Comparison of ENCODE assay signal across 8 cellular contexts in the genomic region with DNA sequence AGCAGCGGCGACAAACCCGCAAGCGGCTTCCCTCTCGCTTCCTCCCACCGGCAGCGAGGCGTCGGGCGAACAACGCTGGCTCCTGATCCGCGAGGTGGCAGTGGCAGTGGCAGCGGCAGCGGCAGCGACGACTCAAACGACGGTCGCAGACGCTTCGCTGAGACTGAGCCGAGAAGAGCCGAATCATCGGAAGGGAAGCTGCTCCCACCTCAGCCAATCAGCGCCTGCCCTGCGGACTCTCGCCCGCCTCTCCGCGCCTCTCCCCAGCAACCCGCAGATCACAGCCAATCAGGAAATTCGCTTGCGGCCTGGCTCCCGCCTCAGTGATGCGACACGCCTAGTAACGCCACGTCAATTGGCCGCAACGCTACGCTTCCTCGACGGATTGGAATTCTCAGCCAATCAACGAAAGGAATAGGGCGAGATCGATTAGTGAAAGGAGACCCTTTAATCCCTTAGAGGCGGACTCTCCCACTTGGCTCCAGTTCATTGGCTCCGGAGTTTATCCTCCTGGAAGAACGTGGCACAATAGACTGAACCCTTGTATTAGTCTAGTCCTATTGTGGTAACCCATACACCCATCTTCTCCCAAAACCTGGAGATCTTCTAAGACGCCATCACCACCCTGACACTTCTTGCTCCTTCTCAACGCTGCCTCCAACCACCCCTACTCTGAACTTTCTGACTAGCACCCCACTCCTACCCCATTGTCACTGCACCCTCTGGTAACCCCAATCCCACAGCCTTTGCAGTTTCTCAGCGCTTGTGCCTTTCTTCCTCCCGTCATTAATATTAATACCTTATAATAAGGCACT. TPM values are rescaled to one million over a fixed set of nuclear protein-coding genes. Genes with fewer than 3 reads are reported as not detected.
DNase-seq lines count a peak whose midpoint lies in the region; ATAC-seq and TF ChIP-seq lines count a peak whose summit lies in the region.

Gene VCP (minus strand): TSS at position 165 of the 815 bp plus-strand sequence. CDS start 272 bp downstream, outside the sequence.

- H3K27me3 ChIP-seq in BLaER1 (no peaks in the 10 kb centered on the region), layer of hippocampus (ENCODE audit: control insufficient read depth, insufficient read depth, low read length) (no peaks in the 10 kb centered on the region)

- H3K4me3 ChIP-seq in BLaER1 (peak within 1 kb of the TSS; percentile 96), coronary artery (peak within 1 kb of the TSS; percentile 96)

- peaks cover 48% of the 10 kb centered on the region for H4K20me1 ChIP-seq in BLaER1

- peak within 1 kb of the TSS; percentile 94 for H3K4me3 Mint-ChIP-seq in activated CD4-positive, alpha-beta T cell treated with anti-CD3 and anti-CD28 coated beads, Interleukin-2, amount 10 ng/mL, durations not matched to agents 7 days and 5 days

- DNase-seq in NCI-H69 (lab: John Stamatoyannopoulos, UW) = peak; percentile 99
- DNase-seq in activated CD4-positive, alpha-beta T cell treated with anti-CD3 and anti-CD28 coated beads, Interleukin-2, amount 10 ng/mL, durations not matched to agents 7 days and 5 days = peak; percentile 99
- peak; percentile 99 for DNase-seq in coronary artery (ENCODE audit: low spot score)
- peak; percentile 98 for DNase-seq in stimulated activated CD4-positive, alpha-beta T cell treated with anti-CD3 and anti-CD28 coated beads, Interleukin-1b, Interleukin-23, amount 100 ng/mL, for 48 hours

- ATAC-seq in GM19328 (IDR thresholded peaks at IDR 0.05; ENCODE audit: unreplicated experiment) = peak; percentile 81
- ATAC-seq in HG03520 (IDR thresholded peaks at IDR 0.05; ENCODE audit: unreplicated experiment) = peak; percentile 80

- H3K27ac ChIP-seq in BLaER1 (peak within 1 kb of the TSS; percentile 99), coronary artery (peak within 1 kb of the TSS; percentile 98 to 100), layer of hippocampus (ENCODE audit: low read depth, low read length) (peak within 1 kb of the TSS; percentile 95)

- H3K36me3 Mint-ChIP-seq in activated CD4-positive, alpha-beta T cell treated with anti-CD3 and anti-CD28 coated beads, Interleukin-2, amount 10 ng/mL, durations not matched to agents 7 days and 5 days (ENCODE audit: low read depth) = peaks cover 61% of the 10 kb centered on the region

- H3K9me3 Mint-ChIP-seq in activated CD4-positive, alpha-beta T cell treated with anti-CD3 and anti-CD28 coated beads, Interleukin-2, amount 10 ng/mL, durations not matched to agents 7 days and 5 days = no peaks in the 10 kb centered on the region

- H3K4me1 ChIP-seq in BLaER1 = peaks cover 29% of the 10 kb centered on the region

- TF ChIP-seq CTCF in coronary artery (IDR thresholded peaks at IDR 0.05) = no peak

- peaks cover 66% of the 10 kb centered on the region for H3K4me1 Mint-ChIP-seq in activated CD4-positive, alpha-beta T cell treated with anti-CD3 and anti-CD28 coated beads, Interleukin-2, amount 10 ng/mL, durations not matched to agents 7 days and 5 days

- POLR2A ChIA-PET in activated CD4-positive, alpha-beta T cell treated with anti-CD3 and anti-CD28 coated beads, Interleukin-2, amount 10 ng/mL, durations not matched to agents 7 days and 5 days (lab: Charles Lee) = interaction anchor here (0.6 to 1.0 kb wide), 2 partner anchors 10 to 411 kb away, joined by 6 read pairs; no protein-coding TSS in a partner anchor

- peak within 1 kb of the TSS; percentile 86 for H3K4me2 ChIP-seq in BLaER1

- H3K27ac Mint-ChIP-seq in activated CD4-positive, alpha-beta T cell treated with anti-CD3 and anti-CD28 coated beads, Interleukin-2, amount 10 ng/mL, durations not matched to agents 7 days and 5 days = peak within 1 kb of the TSS; percentile 87

- CTCF ChIA-PET in activated CD4-positive, alpha-beta T cell treated with anti-CD3 and anti-CD28 coated beads, Interleukin-2, amount 10 ng/mL, durations not matched to agents 7 days and 5 days (lab: Charles Lee) = interaction anchor here (0.5 to 2.8 kb wide), 7 partner anchors 7 to 88 kb away, joined by 3 to 17 read pairs (median 7); partner anchors contain the start of genes FANCG and PIGO

- no peaks in the 10 kb centered on the region for H3K9me3 ChIP-seq in BLaER1

- H3K27me3 Mint-ChIP-seq in activated CD4-positive, alpha-beta T cell treated with anti-CD3 and anti-CD28 coated beads, Interleukin-2, amount 10 ng/mL, durations not matched to agents 7 days and 5 days = no peaks in the 10 kb centered on the region

- H3K36me3 ChIP-seq in BLaER1 = peaks cover 71% of the 10 kb centered on the region

- peak within 1 kb of the TSS; percentile 99 for H3K9ac ChIP-seq in BLaER1

RNA-seq across cellular contexts. Expression of gene VCP, which starts in this region (rescaled TPM):
- 100 to 1,000 TPM; 189 to 238 TPM for total RNA-seq in activated CD4-positive, alpha-beta T cell treated with anti-CD3 and anti-CD28 coated beads, Interleukin-2, amount 10 ng/mL, durations not matched to agents 7 days and 5 days

Comparison
In these comparisons a context has a peak if more than half of its experiments do, and no peak if none do; other contexts are left out.
1. Peak in every context shown above with its lines: DNase-seq, ATAC-seq, H3K4me3 ChIP-seq and H3K27ac ChIP-seq.